In genomic region chr5:115634343-115635132, GRCh38 we compare ENCODE assay signal across 8 cellular contexts. TPM values are rescaled to one million over a fixed set of nuclear protein-coding genes. Genes with fewer than 3 reads are reported as not detected.
DNase-seq lines count a peak whose midpoint lies in the region; ATAC-seq lines count a peak whose summit lies in the region.

No MANE protein-coding gene starts in this region.

- peak; percentile 93 to 95 for ATAC-seq in CD4-positive, CD25-positive, alpha-beta regulatory T cell (ENCODE audit: low read depth in 2 of 2)
- ATAC-seq in GM19397 (IDR thresholded peaks at IDR 0.05; ENCODE audit: unreplicated experiment) (peak; percentile 62), HG03558 (IDR thresholded peaks at IDR 0.05; ENCODE audit: extremely low read depth, unreplicated experiment) (peak; percentile 30)

- no peaks in the 10 kb centered on the region for H3K9me3 ChIP-seq in CD4-positive, CD25-positive, alpha-beta regulatory T cell (ENCODE audit: control insufficient read depth in 2 of 2, low read length in 2 of 2)
- no peaks in the 10 kb centered on the region for H3K9me3 ChIP-seq in effector memory CD4-positive, alpha-beta T cell (ENCODE audit: control insufficient read depth, low read length)

- H3K36me3 Mint-ChIP-seq in CD4-positive, CD25-positive, alpha-beta regulatory T cell: no peaks in the 10 kb centered on the region
- H3K36me3 Mint-ChIP-seq in activated CD4-positive, alpha-beta memory T cell treated with anti-CD3 and anti-CD28 coated beads for 36 hours: no peaks in the 10 kb centered on the region

- H3K4me1 Mint-ChIP-seq in CD4-positive, CD25-positive, alpha-beta regulatory T cell: peaks cover 4 to 9% (median 7%) of the 10 kb centered on the region in 4 donors
- H3K4me1 Mint-ChIP-seq in activated CD4-positive, alpha-beta memory T cell treated with anti-CD3 and anti-CD28 coated beads for 36 hours (ENCODE audit: low read depth): peaks cover 27% of the 10 kb centered on the region

- intact Hi-C loops in activated CD4-positive, alpha-beta memory T cell treated with anti-CD3 and anti-CD28 coated beads for 36 hours (cut with micrococcal nuclease): loop anchor here (1.0 kb wide), 2 partner anchors 205 to 434 kb away; no protein-coding TSS in a partner anchor

- H3K27ac Mint-ChIP-seq in CD4-positive, CD25-positive, alpha-beta regulatory T cell: no peak overlapping the region
- H3K27ac Mint-ChIP-seq in activated CD4-positive, alpha-beta memory T cell treated with anti-CD3 and anti-CD28 coated beads for 36 hours: no peak overlapping the region

- H3K4me1 ChIP-seq in CD4-positive, CD25-positive, alpha-beta regulatory T cell (ENCODE audit: control insufficient read depth, insufficient read depth, low read length, poor library complexity, severe bottlenecking): peaks cover 5% of the 10 kb centered on the region
- peaks cover 7% of the 10 kb centered on the region for H3K4me1 ChIP-seq in effector memory CD4-positive, alpha-beta T cell (ENCODE audit: control insufficient read depth, insufficient read depth, low read length, poor library complexity, severe bottlenecking)

- CTCF ChIA-PET in activated CD4-positive, alpha-beta memory T cell treated with anti-CD3 and anti-CD28 coated beads for 36 hours (lab: Charles Lee): interaction anchor here (0.5 to 2.5 kb wide), 18 partner anchors 10 to 502 kb away, joined by 3 to 24 read pairs (median 4); partner anchors contain the start of gene CDO1

- H3K36me3 ChIP-seq in CD4-positive, CD25-positive, alpha-beta regulatory T cell (ENCODE audit: control insufficient read depth, insufficient read depth, low read length): no peaks in the 10 kb centered on the region
- no peaks in the 10 kb centered on the region for H3K36me3 ChIP-seq in effector memory CD4-positive, alpha-beta T cell (ENCODE audit: control insufficient read depth, insufficient read depth, low read length)

- peak; percentile 69 to 88 (median 74) for DNase-seq in CD4-positive, CD25-positive, alpha-beta regulatory T cell
- DNase-seq in NCI-H748 (lab: John Stamatoyannopoulos, UW; ENCODE audit: unreplicated experiment): peak; percentile 78
- DNase-seq in activated CD4-positive, alpha-beta memory T cell treated with anti-CD3 and anti-CD28 coated beads for 36 hours: peak; percentile 90
- peak; percentile 60 to 73 (median 64) for DNase-seq in effector memory CD4-positive, alpha-beta T cell
- peak; percentile 95 for DNase-seq in medulla oblongata (ENCODE audit: extremely low spot score)
- peak; percentile 69 to 79 (median 72) for DNase-seq in stimulated activated CD4-positive, alpha-beta T cell treated with anti-CD3 and anti-CD28 coated beads, TNF-alpha, amount 100 ng/mL, for 48 hours (ENCODE audit: low read depth in 3 of 3)

- H3K9me3 Mint-ChIP-seq in CD4-positive, CD25-positive, alpha-beta regulatory T cell: no peaks in the 10 kb centered on the region
- H3K9me3 Mint-ChIP-seq in activated CD4-positive, alpha-beta memory T cell treated with anti-CD3 and anti-CD28 coated beads for 36 hours: no peaks in the 10 kb centered on the region

- POLR2A ChIA-PET in activated CD4-positive, alpha-beta memory T cell treated with anti-CD3 and anti-CD28 coated beads for 36 hours (lab: Charles Lee): no interaction called here

- peak overlapping the region; percentile 28 to 80 (median 52) for H3K4me3 Mint-ChIP-seq in CD4-positive, CD25-positive, alpha-beta regulatory T cell
- no peak overlapping the region for H3K4me3 Mint-ChIP-seq in activated CD4-positive, alpha-beta memory T cell treated with anti-CD3 and anti-CD28 coated beads for 36 hours

- peaks cover 2% of the 10 kb centered on the region for H3K27me3 ChIP-seq in CD4-positive, CD25-positive, alpha-beta regulatory T cell (ENCODE audit: control insufficient read depth, insufficient read depth, low read length)
- peaks cover 3% of the 10 kb centered on the region for H3K27me3 ChIP-seq in effector memory CD4-positive, alpha-beta T cell (replicated peaks; ENCODE audit: control insufficient read depth, insufficient read depth, low read length, poor library complexity, severe bottlenecking)

- peaks cover 19% of the 10 kb centered on the region for H3K27me3 Mint-ChIP-seq in CD4-positive, CD25-positive, alpha-beta regulatory T cell
- peaks cover 23% of the 10 kb centered on the region for H3K27me3 Mint-ChIP-seq in activated CD4-positive, alpha-beta memory T cell treated with anti-CD3 and anti-CD28 coated beads for 36 hours

- H3K4me3 ChIP-seq in CD4-positive, CD25-positive, alpha-beta regulatory T cell (ENCODE audit: low read depth, low read length): peak overlapping the region; percentile 66
- H3K4me3 ChIP-seq in effector memory CD4-positive, alpha-beta T cell (ENCODE audit: insufficient read depth, low read depth, low read length, poor library complexity, severe bottlenecking): peak overlapping the region; percentile 6

- no peak overlapping the region for H3K27ac ChIP-seq in CD4-positive, CD25-positive, alpha-beta regulatory T cell (ENCODE audit: insufficient read depth, low read length, poor library complexity, severe bottlenecking)
- H3K27ac ChIP-seq in effector memory CD4-positive, alpha-beta T cell (ENCODE audit: insufficient read depth, low read length, poor library complexity, severe bottlenecking): no peak overlapping the region

RNA-seq across cellular contexts. Expression of gene TMED7, which starts 8.7 kb away (rescaled TPM):
- total RNA-seq in CD4-positive, CD25-positive, alpha-beta regulatory T cell: 37.6 TPM
- polyA plus RNA-seq in CD4-positive, CD25-positive, alpha-beta regulatory T cell: 10 to 100 TPM; 31.2 to 50.2 (median 33.6) TPM
- total RNA-seq in activated CD4-positive, alpha-beta memory T cell treated with anti-CD3 and anti-CD28 coated beads for 36 hours: 10 to 100 TPM; 42.2 to 44.1 TPM

RNA-seq across cellular contexts. Expression of gene TICAM2, which starts 32.3 kb away (rescaled TPM):
- 0.67 TPM for total RNA-seq in CD4-positive, CD25-positive, alpha-beta regulatory T cell
- polyA plus RNA-seq in CD4-positive, CD25-positive, alpha-beta regulatory T cell: under 1 TPM in 2 of 4 donors, not detected in 2; 0.25 to 0.29 TPM
- total RNA-seq in activated CD4-positive, alpha-beta memory T cell treated with anti-CD3 and anti-CD28 coated beads for 36 hours: 1 to 10 TPM in 1 of 2 experiments, under 1 TPM in 1; 0.40 to 2.0 TPM

Comparison
In these comparisons a context has a peak if more than half of its experiments do, and no peak if none do; other contexts are left out.
1. ATAC-seq: peak in every context shown above with its lines; median percentile 94 in CD4-positive, CD25-positive, alpha-beta regulatory T cell; 62 in GM19397; 30 in HG03558.